In genomic region chr22:44398791-44399190, GRCh38 we compare ENCODE assay signal across 22 cellular contexts.
DNase-seq lines count a peak whose midpoint lies in the region; ATAC-seq and TF ChIP-seq lines count a peak whose summit lies in the region.
"Had no signal": no experiment of that assay in that cellular context is flagged by ENCODE, and none has a peak within 500 bp of the region (broad histone marks: within the 10 kb centered on the region; RNA-seq: fewer than 3 reads in every experiment).

No MANE protein-coding gene starts in this region.

- H3K27me3 ChIP-seq in H9 (ENCODE audit: insufficient read depth, low read length) (no peaks in the 10 kb centered on the region), heart left ventricle (peaks cover 0 to 10% (median 0%) of the 10 kb centered on the region in 9 donors), HAP-1 (ENCODE audit: low read depth) (no peaks in the 10 kb centered on the region; the same call in 1 of the 2 replicates)

- H4K20me1 ChIP-seq in H9 (ENCODE audit: control insufficient read depth, insufficient read depth, insufficient read length): no peaks in the 10 kb centered on the region

- no peak for TF ChIP-seq POLR2A in heart left ventricle (IDR thresholded peaks at IDR 0.05)

- no peak overlapping the region for H3K4ac ChIP-seq in H9 (ENCODE audit: low read depth, low read length)

- H3K79me1 ChIP-seq in H9 (ENCODE audit: insufficient read depth, low read depth, low read length, poor library complexity, severe bottlenecking): no peaks in the 10 kb centered on the region

- H2BK12ac ChIP-seq in H9 (ENCODE audit: insufficient read length, low read depth, low read length): no peak overlapping the region

- H3K36me3 ChIP-seq in heart left ventricle: no peaks in the 10 kb centered on the region
- no peaks in the 10 kb centered on the region for H3K36me3 ChIP-seq in HAP-1 (replicated peaks)
- H3K36me3 ChIP-seq: prostate gland, stomach had no signal

- no peak overlapping the region for H2BK120ac ChIP-seq in H9 (ENCODE audit: low read depth, low read length, poor library complexity, severe bottlenecking)

- H3K36me3 Mint-ChIP-seq in H9 (ENCODE audit: insufficient read depth in 1 of 3, low read depth in 3 of 3): no peaks in the 10 kb centered on the region
- H3K36me3 Mint-ChIP-seq: activated naive CD4-positive, alpha-beta T cell treated with anti-CD3 and anti-CD28 coated beads, Interleukin-2, amount 10 ng/mL, durations not matched to agents 7 days and 5 days had no signal

- H3K4me3 Mint-ChIP-seq in H9: no peak overlapping the region
- H3K4me3 Mint-ChIP-seq: activated naive CD4-positive, alpha-beta T cell treated with anti-CD3 and anti-CD28 coated beads, Interleukin-2, amount 10 ng/mL, durations not matched to agents 7 days and 5 days; effector memory CD8-positive, alpha-beta T cell; nephron had no signal

- H3K14ac ChIP-seq in H9 (ENCODE audit: insufficient read depth, low read length): no peak overlapping the region

- H2AK5ac ChIP-seq in H9 (ENCODE audit: insufficient read length, low read length): no peak overlapping the region

- H3K4me3 ChIP-seq in heart left ventricle (no peak overlapping the region), HAP-1 (no peak overlapping the region)
- H3K4me3 ChIP-seq: prostate gland, stomach had no signal

- in situ Hi-C loops in HAP-1 (cut with MboI; ENCODE audit: low sequenced_read_pairs): no loop called here

- H2BK15ac ChIP-seq in H9 (ENCODE audit: low read depth, low read length): no peak overlapping the region

- no peak overlapping the region for H3K23ac ChIP-seq in H9 (ENCODE audit: insufficient read length, low read depth, low read length)

- H2BK20ac ChIP-seq in H9 (ENCODE audit: low read depth, low read length, poor library complexity, severe bottlenecking): no peak overlapping the region

- no peak overlapping the region for H3K56ac ChIP-seq in H9 (ENCODE audit: insufficient read length, low read depth, low read length)

- H3K27ac ChIP-seq in H9 (ENCODE audit: insufficient read length, low read depth, low read length) (no peak overlapping the region), heart left ventricle (no peak overlapping the region)
- H3K27ac ChIP-seq: prostate gland, RWPE1, stomach had no signal

- intact Hi-C loops in heart left ventricle (cut with DNase I): no loop called here
- intact Hi-C loops in sciatic nerve (cut with DNase I): no loop called here

- peaks cover 3 to 7% of the 10 kb centered on the region in 2 experiments; a peak in 2 of 4 replicates for H3K4me1 Mint-ChIP-seq in H9
- H3K4me1 Mint-ChIP-seq: activated naive CD4-positive, alpha-beta T cell treated with anti-CD3 and anti-CD28 coated beads, Interleukin-2, amount 10 ng/mL, durations not matched to agents 7 days and 5 days had no signal

- H3T11ph ChIP-seq in H9 (ENCODE audit: low read length): no peak overlapping the region

- H2BK5ac ChIP-seq in H9 (ENCODE audit: insufficient read length, low read length): no peak overlapping the region

- H3K23me2 ChIP-seq in H9 (ENCODE audit: insufficient read length, low read depth, low read length, poor library complexity, severe bottlenecking): no peaks in the 10 kb centered on the region

- TF ChIP-seq CTCF in H9 (conservative IDR thresholded peaks at IDR 0.05) (no peak), heart left ventricle (IDR thresholded peaks at IDR 0.05) (no peak)

- no peak for ATAC-seq in activated CD4-positive, CD25-positive, alpha-beta regulatory T cell treated with anti-CD3 and anti-CD28 coated beads, Interleukin-2, amount 50 U/mL, for 24 hours
- ATAC-seq in heart left ventricle: no peak
- no peak for ATAC-seq in sciatic nerve
- ATAC-seq in GM18873 (IDR thresholded peaks at IDR 0.05; ENCODE audit: low FRiP score, unreplicated experiment): no peak
- ATAC-seq: effector memory CD8-positive, alpha-beta T cell had no signal

- no peak overlapping the region for H4K91ac ChIP-seq in H9 (ENCODE audit: insufficient read length, low read depth, low read length)

- H2AFZ ChIP-seq in H9 (ENCODE audit: low read length): no peak overlapping the region

- H3K4me1 ChIP-seq in H9 (ENCODE audit: insufficient read depth, low read length) (no peaks in the 10 kb centered on the region), heart left ventricle (no peaks in the 10 kb centered on the region), HAP-1 (no peaks in the 10 kb centered on the region)
- H3K4me1 ChIP-seq: prostate gland, stomach had no signal

- no peaks in the 10 kb centered on the region for H3K9me3 Mint-ChIP-seq in H9
- H3K9me3 Mint-ChIP-seq: activated naive CD4-positive, alpha-beta T cell treated with anti-CD3 and anti-CD28 coated beads, Interleukin-2, amount 10 ng/mL, durations not matched to agents 7 days and 5 days; effector memory CD8-positive, alpha-beta T cell; nephron had no signal

- peak; percentile 8 for DNase-seq in activated CD4-positive, CD25-positive, alpha-beta regulatory T cell treated with anti-CD3 and anti-CD28 coated beads, Interleukin-2, amount 50 U/mL, for 72 hours
- DNase-seq in H9 (peak; percentile 19), heart left ventricle (peak in 3 of 5 donors; percentile 8 to 42 (median 17)), sciatic nerve (ENCODE audit: low spot score) (peak; percentile 44), HAP-1 (ENCODE audit: low spot score in 2 of 2) (no peak), NCI-H69 (lab: John Stamatoyannopoulos, UW) (no peak)
- DNase-seq: activated CD4-positive, alpha-beta T cell treated with anti-CD3 and anti-CD28 coated beads for 4 hours; activated naive CD4-positive, alpha-beta T cell treated with anti-CD3 and anti-CD28 coated beads, Interleukin-2, amount 10 ng/mL, durations not matched to agents 7 days and 5 days; cerebellar nuclear complex; effector memory CD8-positive, alpha-beta T cell; HCEC 1CT; Kasumi-1; NCI-H1092 treated with DMSO at 0.1 percent for 48 hours; NCI-H524; small intestine; stimulated activated CD4-positive, alpha-beta T cell treated with anti-CD3 and anti-CD28 coated beads, Interleukin-4, amount 100 ng/mL, for 24 hours had no signal

- peaks cover 6% of the 10 kb centered on the region for H3K27me3 Mint-ChIP-seq in H9 (ENCODE audit: low read depth)

- H4K5ac ChIP-seq in H9 (ENCODE audit: insufficient read length, low read depth, low read length): no peak overlapping the region

- H3K9ac ChIP-seq in H9 (ENCODE audit: extremely low read depth, insufficient read length, low read length): no peak overlapping the region

- no peak overlapping the region for H3K18ac ChIP-seq in H9 (ENCODE audit: insufficient read length, low read depth, low read length)

- H3K27ac Mint-ChIP-seq in H9: no peak overlapping the region
- H3K27ac Mint-ChIP-seq: activated naive CD4-positive, alpha-beta T cell treated with anti-CD3 and anti-CD28 coated beads, Interleukin-2, amount 10 ng/mL, durations not matched to agents 7 days and 5 days; effector memory CD8-positive, alpha-beta T cell; nephron had no signal

- H4K8ac ChIP-seq in H9 (replicated peaks; ENCODE audit: insufficient read length, low read depth, low read length): no peak overlapping the region

- no peak overlapping the region for H3K4me2 ChIP-seq in H9 (ENCODE audit: insufficient read depth, insufficient read length, low read length)

- H3K79me2 ChIP-seq in H9 (ENCODE audit: insufficient read depth, low read length): no peaks in the 10 kb centered on the region

- no CpG with 5 or more reads among the region's 7 CpGs for WGBS in H9 (ENCODE audit: extremely low coverage, insufficient read length, low lambda C conversion rate)
- 42 to 70% (median 52%) methylated on average over 2 to 7 of the region's 7 CpGs for WGBS in heart left ventricle, 4 donors

- H3K9me3 ChIP-seq in H9 (ENCODE audit: control insufficient read depth, low read depth, low read length): no peaks in the 10 kb centered on the region
- H3K9me3 ChIP-seq in heart left ventricle: no peaks in the 10 kb centered on the region
- no peaks in the 10 kb centered on the region for H3K9me3 ChIP-seq in HAP-1
- H3K9me3 ChIP-seq: prostate gland, stomach had no signal

Comparison
In these comparisons a context has a peak if more than half of its experiments do, and no peak if none do; other contexts are left out.
1. DNase-seq: peak in activated CD4-positive, CD25-positive, alpha-beta regulatory T cell treated with anti-CD3 and anti-CD28 coated beads, Interleukin-2, amount 50 U/mL, for 72 hours (single experiment), H9 (single experiment), heart left ventricle (3 of 5) and sciatic nerve (single experiment); none in HAP-1 (0 of 2) and NCI-H69 (single experiment).